In genomic region chr11:62622476-62622875, GRCh38 we compare ENCODE assay signal across 8 cellular contexts. TPM values are rescaled to one million over a fixed set of nuclear protein-coding genes. Genes with fewer than 3 reads are reported as not detected.
DNase-seq lines count a peak whose midpoint lies in the region; ATAC-seq and TF ChIP-seq lines count a peak whose summit lies in the region.

No MANE protein-coding gene starts in this region.

- no peak for TF ChIP-seq CTCF in cardiac muscle cell (IDR thresholded peaks at IDR 0.05; ENCODE audit: low read depth, low read length)
- TF ChIP-seq CTCF in brain microvascular endothelial cell (IDR thresholded peaks at IDR 0.05; ENCODE audit: low read depth, low read length, missing control alignments), result no peak
- TF ChIP-seq CTCF in type B pancreatic cell (conservative IDR thresholded peaks at IDR 0.05), result no peak

- in situ Hi-C loops in brain microvascular endothelial cell (cut with HindIII; ENCODE audit: low pct_ligation_motif_present, low sequenced_read_pairs), result no loop called here

- intact Hi-C loops in left cardiac atrium (cut with DNase I), result no loop called here

- peak overlapping the region; percentile 94 for H3K27ac Mint-ChIP-seq in type B pancreatic cell

- peaks cover 19% of the 10 kb centered on the region for H3K4me1 Mint-ChIP-seq in type B pancreatic cell (ENCODE audit: unreplicated experiment)

- H3K9me3 Mint-ChIP-seq in type B pancreatic cell, result no peaks in the 10 kb centered on the region

- H3K27ac ChIP-seq in cardiac muscle cell (peak overlapping the region; percentile 83), brain microvascular endothelial cell (peak overlapping the region; percentile 40), mucosa of rectum (ENCODE audit: low read depth in 2 of 2, low read length in 2 of 2) (peak overlapping the region; percentile 88 to 93)

- H3K4me3 ChIP-seq in cardiac muscle cell (peak overlapping the region; percentile 50), brain microvascular endothelial cell (ENCODE audit: low read depth, low read length) (no peak overlapping the region), mucosa of rectum (ENCODE audit: low read length in 2 of 2) (peak overlapping the region; percentile 80 to 92)

- H3K4me1 ChIP-seq in cardiac muscle cell (ENCODE audit: low read depth) (peaks cover 5% of the 10 kb centered on the region), mucosa of rectum (ENCODE audit: control insufficient read depth in 2 of 2, insufficient read depth in 2 of 2, low read length in 2 of 2) (peaks cover 13 to 18% of the 10 kb centered on the region in 2 donors)

- peak overlapping the region in 1 of 2 donors; percentile 32 for H3K9ac ChIP-seq in mucosa of rectum (ENCODE audit: low read depth in 1 of 2, low read length in 2 of 2)

- H3K27me3 Mint-ChIP-seq in type B pancreatic cell, result no peaks in the 10 kb centered on the region

- peak overlapping the region; percentile 98 for H3K4me3 Mint-ChIP-seq in type B pancreatic cell

- ATAC-seq in left cardiac atrium, result no peak

- H3K36me3 ChIP-seq in cardiac muscle cell (peaks cover 23% of the 10 kb centered on the region), brain microvascular endothelial cell (replicated peaks) (peaks cover 24% of the 10 kb centered on the region), mucosa of rectum (ENCODE audit: control insufficient read depth in 2 of 2, insufficient read depth in 2 of 2, low read length in 2 of 2) (peaks cover 20 to 23% of the 10 kb centered on the region in 2 donors)

- DNase-seq in cardiac muscle cell (ENCODE audit: low read depth in 1 of 2, low spot score in 1 of 2) (no peak), left cardiac atrium (no peak), brain microvascular endothelial cell (no peak), type B pancreatic cell (ENCODE audit: extremely low spot score, unreplicated experiment) (no peak), DMS53 (lab: John Stamatoyannopoulos, UW) (no peak), SW480 (ENCODE audit: low spot score) (no peak), SHP77 (lab: John Stamatoyannopoulos, UW) (no peak)

- H3K36me3 Mint-ChIP-seq in type B pancreatic cell, result peaks cover 14% of the 10 kb centered on the region

- no peaks in the 10 kb centered on the region for H3K27me3 ChIP-seq in cardiac muscle cell
- H3K27me3 ChIP-seq in brain microvascular endothelial cell (replicated peaks), result no peaks in the 10 kb centered on the region
- H3K27me3 ChIP-seq in mucosa of rectum (ENCODE audit: control insufficient read depth in 2 of 2, insufficient read depth in 2 of 2, low read length in 2 of 2), result no peaks in the 10 kb centered on the region

- H3K9me3 ChIP-seq in cardiac muscle cell (ENCODE audit: low read depth) (no peaks in the 10 kb centered on the region), mucosa of rectum (ENCODE audit: control insufficient read depth in 2 of 2, low read length in 2 of 2) (no peaks in the 10 kb centered on the region)

RNA-seq across cellular contexts. Expression of gene B3GAT3, which starts 0.7 kb away (rescaled TPM):
- total RNA-seq in cardiac muscle cell (46.4 and 52.0 TPM in 2 replicates), left cardiac atrium (10 to 100 TPM; 20.5 to 22.4 TPM), type B pancreatic cell (ENCODE audit: low replicate concordance) (43.4 and 50.0 TPM in 2 replicates)
- polyA plus RNA-seq in cardiac muscle cell, result 53.0 and 64.9 TPM in 2 replicates

RNA-seq across cellular contexts. Expression of gene ROM1, which starts 9.4 kb away (rescaled TPM):
- 3.3 and 3.5 TPM in 2 replicates for total RNA-seq in cardiac muscle cell
- 6.9 and 7.9 TPM in 2 replicates for polyA plus RNA-seq in cardiac muscle cell
- total RNA-seq in left cardiac atrium, result 1 to 10 TPM; 3.7 to 3.8 TPM
- total RNA-seq in type B pancreatic cell (ENCODE audit: low replicate concordance), result 1.4 and 1.8 TPM in 2 replicates

RNA-seq across cellular contexts. Expression of gene EML3, which starts 9.9 kb away (rescaled TPM):
- total RNA-seq in cardiac muscle cell, result 21.1 and 42.8 TPM in 2 replicates
- polyA plus RNA-seq in cardiac muscle cell, result 32.0 and 38.4 TPM in 2 replicates
- 10 to 100 TPM; 29.1 to 46.8 TPM for total RNA-seq in left cardiac atrium
- 46.0 and 76.0 TPM in 2 replicates for total RNA-seq in type B pancreatic cell (ENCODE audit: low replicate concordance)

RNA-seq across cellular contexts. Expression of gene MTA2, which starts 20.8 kb away (rescaled TPM):
- 101 and 108 TPM in 2 replicates for total RNA-seq in cardiac muscle cell
- 22.9 and 31.9 TPM in 2 replicates for polyA plus RNA-seq in cardiac muscle cell
- total RNA-seq in left cardiac atrium, result 10 to 100 TPM; 38.1 to 60.6 TPM
- 148 and 152 TPM in 2 replicates for total RNA-seq in type B pancreatic cell (ENCODE audit: low replicate concordance)

RNA-seq across cellular contexts. Expression of gene GANAB, which starts 23.9 kb away (rescaled TPM):
- total RNA-seq in cardiac muscle cell (110 TPM in 2 replicates), left cardiac atrium (100 to 1,000 TPM; 130 to 136 TPM), type B pancreatic cell (ENCODE audit: low replicate concordance) (278 and 372 TPM in 2 replicates)
- 143 and 151 TPM in 2 replicates for polyA plus RNA-seq in cardiac muscle cell

Comparison
In these comparisons a context has a peak if more than half of its experiments do, and no peak if none do; other contexts are left out.
1. H3K27ac ChIP-seq: peak in every context shown above with its lines; median percentile 90 in mucosa of rectum; 83 in cardiac muscle cell; 40 in brain microvascular endothelial cell.